17 cellular contexts compared by ENCODE assay signal in the genomic region with DNA sequence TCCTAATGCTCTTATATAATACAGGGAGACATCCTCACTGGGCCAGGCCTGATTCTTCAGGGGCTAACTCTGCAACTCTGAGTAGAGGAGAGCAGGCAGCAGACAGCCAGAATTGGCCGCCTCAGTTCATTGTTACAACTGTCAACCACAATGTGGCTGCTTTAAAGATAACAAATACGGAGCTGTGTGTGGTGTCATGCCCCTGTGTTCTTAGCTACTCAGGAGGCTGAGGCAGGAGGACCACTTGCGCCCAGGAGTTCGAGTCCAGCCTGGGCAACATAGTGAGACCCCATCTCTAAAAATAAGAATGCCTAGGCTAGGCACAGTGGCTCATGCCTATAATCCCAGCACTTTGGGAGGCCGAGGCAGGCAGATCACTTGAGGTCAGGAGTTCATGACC. TPM values are rescaled to one million over a fixed set of nuclear protein-coding genes. Genes with fewer than 3 reads are reported as not detected.
DNase-seq lines count a peak whose midpoint lies in the region; ATAC-seq and TF ChIP-seq lines count a peak whose summit lies in the region.
"Had no signal": no experiment of that assay in that cellular context is flagged by ENCODE, and none has a peak within 500 bp of the region (broad histone marks: within the 10 kb centered on the region; RNA-seq: fewer than 3 reads in every experiment).

No MANE protein-coding gene starts in this region.

- peak; percentile 73 for DNase-seq in activated CD8-positive, alpha-beta memory T cell treated with anti-CD3 and anti-CD28 coated beads, Interleukin-2, amount 10 ng/mL, durations not matched to agents 7 days and 5 days
- DNase-seq in activated CD8-positive, alpha-beta memory T cell treated with anti-CD3 and anti-CD28 coated beads, Interleukin-2, amount 50 U/mL, for 48 hours: no peak
- peak; percentile 15 for DNase-seq in activated T-helper 2 cell treated with anti-CD3 and anti-CD28 coated beads, Interferon-gamma antibody, Interleukin-2, Interleukin-4, amounts not matched to agents 10 μg/mL and 5 μg/mL and 100 μg/mL, durations not matched to agents 14 hours and 24 hours and 36 hours (ENCODE audit: low spot score)
- no peak for DNase-seq in spleen
- no peak for DNase-seq in esophagus muscularis mucosa (ENCODE audit: extremely low spot score)
- no peak for DNase-seq in transverse colon
- no peak for DNase-seq in neuronal stem cell (ENCODE audit: low spot score)
- DNase-seq: left ventricle myocardium superior; NCI-H1092; nephron progenitor cell; retina; stimulated activated CD4-positive, alpha-beta T cell treated with anti-CD3 and anti-CD28 coated beads, Interleukin-2, amount 100 ng/mL, for 24 hours; uterus had no signal

- peaks cover 3% of the 10 kb centered on the region for H3K79me1 ChIP-seq in neuronal stem cell (ENCODE audit: low read depth, low read length)

- H3K4me1 ChIP-seq in Loucy (ENCODE audit: insufficient read depth, low read length, poor library complexity, severe bottlenecking) (peaks cover 11% of the 10 kb centered on the region), spleen (peaks cover 19 to 86% (median 58%) of the 10 kb centered on the region in 6 donors), esophagus muscularis mucosa (no peaks in the 10 kb centered on the region), transverse colon (no peaks in the 10 kb centered on the region), neuronal stem cell (ENCODE audit: control insufficient read depth in 2 of 2, insufficient read depth in 1 of 2, low read depth in 1 of 2, low read length in 2 of 2) (peaks cover 0 to 1% of the 10 kb centered on the region in 2 donors)
- H3K4me1 ChIP-seq: breast epithelium, uterus had no signal

- intact Hi-C loops in activated T-helper 2 cell treated with anti-CD3 and anti-CD28 coated beads, Interferon-gamma antibody, Interleukin-2, Interleukin-4, amounts not matched to agents 10 μg/mL and 5 μg/mL and 100 μg/mL, durations not matched to agents 14 hours and 24 hours and 36 hours (cut with micrococcal nuclease): no loop called here
- intact Hi-C loops in spleen (cut with DNase I; ENCODE audit: low total_unique reads) (no loop called here), esophagus muscularis mucosa (cut with DNase I) (no loop called here), transverse colon (cut with DNase I; ENCODE audit: low total_unique reads) (no loop called here)

- no peak overlapping the region for H2AK5ac ChIP-seq in neuronal stem cell (ENCODE audit: low read depth, low read length)

- no peak overlapping the region for H2BK5ac ChIP-seq in neuronal stem cell (ENCODE audit: low read length)

- H3K4me2 ChIP-seq in Loucy (ENCODE audit: low read depth, low read length, poor library complexity, severe bottlenecking): peak overlapping the region; percentile 87
- no peak overlapping the region for H3K4me2 ChIP-seq in neuronal stem cell (ENCODE audit: insufficient read depth, low read length, poor library complexity, severe bottlenecking)

- CTCF ChIA-PET in activated CD8-positive, alpha-beta memory T cell treated with anti-CD3 and anti-CD28 coated beads, Interleukin-2, amount 10 ng/mL, durations not matched to agents 7 days and 5 days (lab: Charles Lee): interaction anchor here (0.7 to 2.6 kb wide), 7 partner anchors 10 to 464 kb away, joined by 3 to 14 read pairs (median 8); partner anchors contain the start of genes CEP250 and SCAND1

- H3K27ac ChIP-seq in spleen (peak overlapping the region in 6 of 8 donors; percentile 80 to 94 (median 90)), esophagus muscularis mucosa (replicated peaks in 1 of 4) (no peak overlapping the region), transverse colon (no peak overlapping the region), neuronal stem cell (replicated peaks; ENCODE audit: low read length) (no peak overlapping the region)
- H3K27ac ChIP-seq: breast epithelium, SK-N-MC, uterus had no signal

- H3K9ac ChIP-seq in Loucy (ENCODE audit: low read depth, low read length, poor library complexity, severe bottlenecking): peak overlapping the region; percentile 89
- no peak overlapping the region for H3K9ac ChIP-seq in neuronal stem cell (ENCODE audit: low read depth, low read length, poor library complexity)

- no peaks in the 10 kb centered on the region for H3K27me3 Mint-ChIP-seq in activated CD8-positive, alpha-beta memory T cell treated with anti-CD3 and anti-CD28 coated beads, Interleukin-2, amount 10 ng/mL, durations not matched to agents 7 days and 5 days
- no peaks in the 10 kb centered on the region for H3K27me3 Mint-ChIP-seq in activated T-helper 2 cell treated with anti-CD3 and anti-CD28 coated beads, Interferon-gamma antibody, Interleukin-2, Interleukin-4, amounts not matched to agents 10 μg/mL and 5 μg/mL and 100 μg/mL, durations not matched to agents 14 hours and 24 hours and 36 hours (ENCODE audit: low read depth)

- H3K36me3 ChIP-seq in Loucy (ENCODE audit: insufficient read depth, low read length) (peaks cover 25% of the 10 kb centered on the region), spleen (peaks cover 5 to 74% (median 23%) of the 10 kb centered on the region in 6 donors), esophagus muscularis mucosa (peaks cover 22 to 87% (median 68%) of the 10 kb centered on the region in 4 donors), transverse colon (peaks cover 0 to 35% (median 6%) of the 10 kb centered on the region in 4 donors), neuronal stem cell (replicated peaks in 1 of 2; ENCODE audit: control insufficient read depth in 2 of 2, insufficient read depth in 2 of 2, low read length in 2 of 2) (peaks cover 30 to 96% of the 10 kb centered on the region in 2 donors)
- H3K36me3 ChIP-seq: breast epithelium, uterus had no signal

- H3K4me3 ChIP-seq in Loucy (ENCODE audit: low read length, poor library complexity, severe bottlenecking) (peak overlapping the region; percentile 89), spleen (peak overlapping the region in 6 of 8 donors; percentile 43 to 75 (median 56)), esophagus muscularis mucosa (no peak overlapping the region), transverse colon (peak overlapping the region in 1 of 4 donors; percentile 49), neuronal stem cell (ENCODE audit: low read length in 2 of 2) (no peak overlapping the region)
- H3K4me3 ChIP-seq: SK-N-MC, uterus had no signal

- no peak overlapping the region for H3K23ac ChIP-seq in neuronal stem cell (ENCODE audit: low read depth, low read length, poor library complexity)

- WGBS in spleen, 5 donors: 77 to 84% (median 79%) methylated on average over 5 of the region's 5 CpGs
- WGBS in esophagus muscularis mucosa: 95% methylated on average over 5 of the region's 5 CpGs
- 91% methylated on average over 5 of the region's 5 CpGs; no CpG with 5 or more reads in 1 of the 2 donors for WGBS in transverse colon (ENCODE audit: low coverage in 1 of 2), 2 donors
- WGBS in neuronal stem cell (ENCODE audit: extremely low coverage in 2 of 2, insufficient read length in 2 of 2, insufficient replicate concordance in 1 of 2), 2 donors: no CpG with 5 or more reads among the region's 5 CpGs

- no peaks in the 10 kb centered on the region for H3K9me2 ChIP-seq in Loucy (replicated peaks; ENCODE audit: low read depth, low read length)

- H2BK120ac ChIP-seq in neuronal stem cell (ENCODE audit: low read depth, low read length): no peak overlapping the region

- H4K20me1 ChIP-seq in Loucy (ENCODE audit: insufficient read depth, low read length, poor library complexity, severe bottlenecking): no peaks in the 10 kb centered on the region

- ATAC-seq in activated CD8-positive, alpha-beta memory T cell treated with anti-CD3 and anti-CD28 coated beads, Interleukin-2, amount 10 ng/mL, durations not matched to agents 7 days and 5 days: peak; percentile 61
- ATAC-seq: left ventricle myocardium superior had no signal

- in situ Hi-C loops in transverse colon (cut with MboI; ENCODE audit: low pct_ligation_motif_present in 1 of 4, low pct_unique_long_range_greater_than_20kb in 1 of 4, low sequenced_read_pairs in 3 of 4): loop anchor here in 1 of 4 donors (25.0 kb wide), 1 partner anchor 398 kb away; no protein-coding TSS in a partner anchor

- peak overlapping the region; percentile 99 for H3K27ac Mint-ChIP-seq in activated CD8-positive, alpha-beta memory T cell treated with anti-CD3 and anti-CD28 coated beads, Interleukin-2, amount 10 ng/mL, durations not matched to agents 7 days and 5 days
- H3K27ac Mint-ChIP-seq in activated T-helper 2 cell treated with anti-CD3 and anti-CD28 coated beads, Interferon-gamma antibody, Interleukin-2, Interleukin-4, amounts not matched to agents 10 μg/mL and 5 μg/mL and 100 μg/mL, durations not matched to agents 14 hours and 24 hours and 36 hours: peak overlapping the region; percentile 71
- H3K27ac Mint-ChIP-seq: nephron progenitor cell had no signal

- no peaks in the 10 kb centered on the region for H3F3A ChIP-seq in Loucy (ENCODE audit: low read depth)

- H3K4me1 Mint-ChIP-seq in activated CD8-positive, alpha-beta memory T cell treated with anti-CD3 and anti-CD28 coated beads, Interleukin-2, amount 10 ng/mL, durations not matched to agents 7 days and 5 days: peaks cover 46% of the 10 kb centered on the region
- peaks cover 35% of the 10 kb centered on the region for H3K4me1 Mint-ChIP-seq in activated T-helper 2 cell treated with anti-CD3 and anti-CD28 coated beads, Interferon-gamma antibody, Interleukin-2, Interleukin-4, amounts not matched to agents 10 μg/mL and 5 μg/mL and 100 μg/mL, durations not matched to agents 14 hours and 24 hours and 36 hours (ENCODE audit: low read depth)
- H3K4me1 Mint-ChIP-seq: nephron progenitor cell had no signal

- H2AFZ ChIP-seq in Loucy (ENCODE audit: low read length) (no peak overlapping the region), neuronal stem cell (ENCODE audit: low read length) (no peak overlapping the region)

- H3K9me3 ChIP-seq in Loucy (ENCODE audit: insufficient read depth, low read depth, low read length) (no peaks in the 10 kb centered on the region), spleen (no peaks in the 10 kb centered on the region), esophagus muscularis mucosa (no peaks in the 10 kb centered on the region), transverse colon (no peaks in the 10 kb centered on the region), neuronal stem cell (replicated peaks in 1 of 2; ENCODE audit: control insufficient read depth in 2 of 2, insufficient read depth in 1 of 2, low read depth in 1 of 2, low read length in 2 of 2) (no peaks in the 10 kb centered on the region)
- H3K9me3 ChIP-seq: breast epithelium, uterus had no signal

- H3K36me3 Mint-ChIP-seq in activated CD8-positive, alpha-beta memory T cell treated with anti-CD3 and anti-CD28 coated beads, Interleukin-2, amount 10 ng/mL, durations not matched to agents 7 days and 5 days: peaks cover 56% of the 10 kb centered on the region
- H3K36me3 Mint-ChIP-seq in activated T-helper 2 cell treated with anti-CD3 and anti-CD28 coated beads, Interferon-gamma antibody, Interleukin-2, Interleukin-4, amounts not matched to agents 10 μg/mL and 5 μg/mL and 100 μg/mL, durations not matched to agents 14 hours and 24 hours and 36 hours (ENCODE audit: low read depth): peaks cover 65% of the 10 kb centered on the region

- H2BK15ac ChIP-seq in neuronal stem cell (ENCODE audit: low read length): no peak overlapping the region

- H3K27me3 ChIP-seq in Loucy (ENCODE audit: insufficient read depth, low read length, poor library complexity, severe bottlenecking): no peaks in the 10 kb centered on the region
- no peaks in the 10 kb centered on the region for H3K27me3 ChIP-seq in spleen (replicated peaks in 1 of 7)
- no peaks in the 10 kb centered on the region for H3K27me3 ChIP-seq in esophagus muscularis mucosa
- no peaks in the 10 kb centered on the region for H3K27me3 ChIP-seq in transverse colon
- no peaks in the 10 kb centered on the region for H3K27me3 ChIP-seq in neuronal stem cell (ENCODE audit: control insufficient read depth in 3 of 3, insufficient read depth in 3 of 3, low read depth in 1 of 3, low read length in 3 of 3)
- H3K27me3 ChIP-seq: breast epithelium, uterus had no signal

- H3K4ac ChIP-seq in neuronal stem cell (ENCODE audit: low read length): no peak overlapping the region

- H4K91ac ChIP-seq in neuronal stem cell (ENCODE audit: low read depth, low read length, poor library complexity): no peak overlapping the region

- no peak overlapping the region for H4K8ac ChIP-seq in neuronal stem cell (ENCODE audit: low read depth, low read length)

- TF ChIP-seq EP300 in esophagus muscularis mucosa (IDR thresholded peaks at IDR 0.05) (no peak), transverse colon (IDR thresholded peaks at IDR 0.05; ENCODE audit: low read depth) (no peak)

- H2BK12ac ChIP-seq in neuronal stem cell (ENCODE audit: low read length): no peak overlapping the region

- TF ChIP-seq POLR2A in spleen (IDR thresholded peaks at IDR 0.05) (no peak), esophagus muscularis mucosa (IDR thresholded peaks at IDR 0.05; ENCODE audit: low read depth) (no peak), transverse colon (IDR thresholded peaks at IDR 0.05) (no peak)

- TF ChIP-seq CTCF in Loucy (conservative IDR thresholded peaks at IDR 0.05; ENCODE audit: low read length) (no peak), spleen (IDR thresholded peaks at IDR 0.05 in 8 of 11, conservative IDR thresholded peaks at IDR 0.05 in 3 of 11) (no peak), esophagus muscularis mucosa (IDR thresholded peaks at IDR 0.05) (no peak), transverse colon (IDR thresholded peaks at IDR 0.05) (no peak)

- no peak overlapping the region for H3K14ac ChIP-seq in neuronal stem cell (ENCODE audit: low read length)

- H3K18ac ChIP-seq in neuronal stem cell (ENCODE audit: low read length): no peak overlapping the region

- H3K79me2 ChIP-seq in Loucy (ENCODE audit: insufficient read depth, low read length): peaks cover 47% of the 10 kb centered on the region

- no peaks in the 10 kb centered on the region for H3K9me3 Mint-ChIP-seq in activated CD8-positive, alpha-beta memory T cell treated with anti-CD3 and anti-CD28 coated beads, Interleukin-2, amount 10 ng/mL, durations not matched to agents 7 days and 5 days (ENCODE audit: low read depth)
- H3K9me3 Mint-ChIP-seq in activated T-helper 2 cell treated with anti-CD3 and anti-CD28 coated beads, Interferon-gamma antibody, Interleukin-2, Interleukin-4, amounts not matched to agents 10 μg/mL and 5 μg/mL and 100 μg/mL, durations not matched to agents 14 hours and 24 hours and 36 hours: no peaks in the 10 kb centered on the region
- H3K9me3 Mint-ChIP-seq: nephron progenitor cell had no signal

- H3K4me3 Mint-ChIP-seq in activated CD8-positive, alpha-beta memory T cell treated with anti-CD3 and anti-CD28 coated beads, Interleukin-2, amount 10 ng/mL, durations not matched to agents 7 days and 5 days: peak overlapping the region; percentile 93
- peak overlapping the region; percentile 97 for H3K4me3 Mint-ChIP-seq in activated T-helper 2 cell treated with anti-CD3 and anti-CD28 coated beads, Interferon-gamma antibody, Interleukin-2, Interleukin-4, amounts not matched to agents 10 μg/mL and 5 μg/mL and 100 μg/mL, durations not matched to agents 14 hours and 24 hours and 36 hours (ENCODE audit: low read depth)
- H3K4me3 Mint-ChIP-seq: nephron progenitor cell had no signal

RNA-seq across cellular contexts. Expression of gene CEP250, which starts 34.3 kb away (rescaled TPM):
- 10 to 100 TPM; 68.6 to 86.9 TPM for total RNA-seq in activated CD8-positive, alpha-beta memory T cell treated with anti-CD3 and anti-CD28 coated beads, Interleukin-2, amount 10 ng/mL, durations not matched to agents 7 days and 5 days
- total RNA-seq in activated T-helper 2 cell treated with anti-CD3 and anti-CD28 coated beads, Interferon-gamma antibody, Interleukin-2, Interleukin-4, amounts not matched to agents 10 μg/mL and 5 μg/mL and 100 μg/mL, durations not matched to agents 14 hours and 24 hours and 36 hours: 51.0 and 54.6 TPM in 2 replicates
- total RNA-seq in spleen: 10 to 100 TPM; 44.3 to 70.0 (median 50.6) TPM
- 10 to 100 TPM; 15.2 to 25.6 (median 15.7) TPM for polyA plus RNA-seq in spleen
- total RNA-seq in esophagus muscularis mucosa: 10 to 100 TPM; 17.7 to 35.8 (median 23.7) TPM
- 10 to 100 TPM; 22.8 to 38.6 (median 28.7) TPM for total RNA-seq in transverse colon
- polyA plus RNA-seq in neuronal stem cell (2013, experiment 1 of 2): 12.0 TPM
- polyA plus RNA-seq in neuronal stem cell (2013, experiment 2 of 2): 13.1 TPM

RNA-seq across cellular contexts. Expression of gene C20orf173, which starts 39.7 kb away (rescaled TPM):
- total RNA-seq in activated CD8-positive, alpha-beta memory T cell treated with anti-CD3 and anti-CD28 coated beads, Interleukin-2, amount 10 ng/mL, durations not matched to agents 7 days and 5 days: not detected
- total RNA-seq in activated T-helper 2 cell treated with anti-CD3 and anti-CD28 coated beads, Interferon-gamma antibody, Interleukin-2, Interleukin-4, amounts not matched to agents 10 μg/mL and 5 μg/mL and 100 μg/mL, durations not matched to agents 14 hours and 24 hours and 36 hours: not detected in 2 replicates
- total RNA-seq in spleen: not detected
- polyA plus RNA-seq in spleen: not detected
- not detected for total RNA-seq in esophagus muscularis mucosa
- not detected for total RNA-seq in transverse colon
- polyA plus RNA-seq in neuronal stem cell (2013, experiment 1 of 2): not detected
- not detected for polyA plus RNA-seq in neuronal stem cell (2013, experiment 2 of 2)
- total RNA-seq: A673, breast epithelium, left ventricle myocardium superior, uterus had no signal

RNA-seq across cellular contexts. Expression of gene GDF5, which starts 51.7 kb away (rescaled TPM):
- total RNA-seq in activated CD8-positive, alpha-beta memory T cell treated with anti-CD3 and anti-CD28 coated beads, Interleukin-2, amount 10 ng/mL, durations not matched to agents 7 days and 5 days: under 1 TPM in 1 of 2 experiments, not detected in 1; 0.12 TPM
- total RNA-seq in activated T-helper 2 cell treated with anti-CD3 and anti-CD28 coated beads, Interferon-gamma antibody, Interleukin-2, Interleukin-4, amounts not matched to agents 10 μg/mL and 5 μg/mL and 100 μg/mL, durations not matched to agents 14 hours and 24 hours and 36 hours: not detected in 2 replicates
- total RNA-seq in spleen (not detected), esophagus muscularis mucosa (under 1 TPM; 0.39 to 0.83 (median 0.44) TPM), transverse colon (1 to 10 TPM in 1 of 4 donors, under 1 TPM in 2, not detected in 1; 0.32 to 2.2 (median 0.40) TPM)
- under 1 TPM; 0.02 to 0.06 (median 0.03) TPM for polyA plus RNA-seq in spleen
- 0.57 TPM for polyA plus RNA-seq in neuronal stem cell (2013, experiment 1 of 2)
- 0.48 TPM for polyA plus RNA-seq in neuronal stem cell (2013, experiment 2 of 2)
- total RNA-seq: A673 had no signal

RNA-seq across cellular contexts. Expression of gene ERGIC3, which starts 52.2 kb away (rescaled TPM):
- total RNA-seq in activated CD8-positive, alpha-beta memory T cell treated with anti-CD3 and anti-CD28 coated beads, Interleukin-2, amount 10 ng/mL, durations not matched to agents 7 days and 5 days: 100 to 1,000 TPM; 115 to 128 TPM
- total RNA-seq in activated T-helper 2 cell treated with anti-CD3 and anti-CD28 coated beads, Interferon-gamma antibody, Interleukin-2, Interleukin-4, amounts not matched to agents 10 μg/mL and 5 μg/mL and 100 μg/mL, durations not matched to agents 14 hours and 24 hours and 36 hours: 141 and 143 TPM in 2 replicates
- total RNA-seq in spleen: 100 to 1,000 TPM; 127 to 179 (median 149) TPM
- 100 to 1,000 TPM; 134 to 179 (median 145) TPM for polyA plus RNA-seq in spleen
- total RNA-seq in esophagus muscularis mucosa: 100 to 1,000 TPM; 125 to 184 (median 133) TPM
- total RNA-seq in transverse colon: 100 to 1,000 TPM; 115 to 398 (median 237) TPM
- 177 TPM for polyA plus RNA-seq in neuronal stem cell (2013, experiment 1 of 2)
- polyA plus RNA-seq in neuronal stem cell (2013, experiment 2 of 2): 162 TPM

Comparison
In these comparisons a context has a peak if more than half of its experiments do, and no peak if none do; other contexts are left out.
1. DNase-seq: peak in activated CD8-positive, alpha-beta memory T cell treated with anti-CD3 and anti-CD28 coated beads, Interleukin-2, amount 10 ng/mL, durations not matched to agents 7 days and 5 days (single experiment) and activated T-helper 2 cell treated with anti-CD3 and anti-CD28 coated beads, Interferon-gamma antibody, Interleukin-2, Interleukin-4, amounts not matched to agents 10 μg/mL and 5 μg/mL and 100 μg/mL, durations not matched to agents 14 hours and 24 hours and 36 hours (single experiment); none in activated CD8-positive, alpha-beta memory T cell treated with anti-CD3 and anti-CD28 coated beads, Interleukin-2, amount 50 U/mL, for 48 hours (single experiment), spleen (single experiment), esophagus muscularis mucosa (single experiment), transverse colon (single experiment) and neuronal stem cell (single experiment).
2. H3K4me3 ChIP-seq: peak in Loucy (single experiment) and spleen (6 of 8); none in esophagus muscularis mucosa (0 of 4) and neuronal stem cell (0 of 2).
3. H3K27ac ChIP-seq: peak in spleen (6 of 8); none in esophagus muscularis mucosa (0 of 4), transverse colon (0 of 4) and neuronal stem cell (single experiment).